In genomic region chrX:78063687-78064086, GRCh38 we compare ENCODE assay signal across 24 cellular contexts.
"Had no signal": no experiment of that assay in that cellular context is flagged by ENCODE, and none has a peak within 500 bp of the region (broad histone marks: within the 10 kb centered on the region; RNA-seq: fewer than 3 reads in every experiment).

No MANE protein-coding gene starts in this region.

- H3K36me3 Mint-ChIP-seq: activated naive CD4-positive, alpha-beta T cell treated with anti-CD3 and anti-CD28 coated beads, Interleukin-2, amount 50 U/mL, for 24 hours had no signal

- H3K4me1 Mint-ChIP-seq: naive B cell had no signal

- H3K4me3 ChIP-seq: lower lobe of right lung, mucosa of descending colon, right lobe of liver, skin epidermis, transverse colon had no signal

- H3K36me3 ChIP-seq: lower lobe of right lung, right lobe of liver, transverse colon had no signal

- H3K27me3 Mint-ChIP-seq: activated CD4-positive, alpha-beta memory T cell treated with anti-CD3 and anti-CD28 coated beads, Interleukin-2, amount 10 ng/mL, durations not matched to agents 7 days and 5 days; activated naive CD4-positive, alpha-beta T cell treated with anti-CD3 and anti-CD28 coated beads, Interleukin-2, amount 50 U/mL, for 24 hours; naive B cell had no signal

- H2AFZ ChIP-seq: parathyroid adenoma had no signal

- H3K4me3 Mint-ChIP-seq: activated CD4-positive, alpha-beta memory T cell treated with anti-CD3 and anti-CD28 coated beads, Interleukin-2, amount 10 ng/mL, durations not matched to agents 7 days and 5 days; activated naive CD4-positive, alpha-beta T cell treated with anti-CD3 and anti-CD28 coated beads, Interleukin-2, amount 50 U/mL, for 24 hours; activated T-helper 1 cell treated with anti-CD3 and anti-CD28 coated beads, Interleukin-12 subunit alpha, Interleukin-12 subunit beta, Interleukin-2, Interleukin-4 antibody, amounts not matched to agents 30 ng/mL and 10 ng/mL and 1 ng/mL, durations not matched to agents 14 hours and 24 hours and 36 hours; stimulated activated effector memory CD8-positive, alpha-beta T cell treated with anti-CD3 and anti-CD28 coated beads, Interleukin-12 subunit alpha, Interleukin-12 subunit beta, amount 100 ng/mL, for 72 hours had no signal

- H3K4me1 ChIP-seq: lower lobe of right lung, parathyroid adenoma, right lobe of liver, transverse colon had no signal

- H3K9me3 Mint-ChIP-seq: activated CD4-positive, alpha-beta memory T cell treated with anti-CD3 and anti-CD28 coated beads, Interleukin-2, amount 10 ng/mL, durations not matched to agents 7 days and 5 days; activated naive CD4-positive, alpha-beta T cell treated with anti-CD3 and anti-CD28 coated beads, Interleukin-2, amount 50 U/mL, for 24 hours; activated T-helper 1 cell treated with anti-CD3 and anti-CD28 coated beads, Interleukin-12 subunit alpha, Interleukin-12 subunit beta, Interleukin-2, Interleukin-4 antibody, amounts not matched to agents 30 ng/mL and 10 ng/mL and 1 ng/mL, durations not matched to agents 14 hours and 24 hours and 36 hours; stimulated activated effector memory CD8-positive, alpha-beta T cell treated with anti-CD3 and anti-CD28 coated beads, Interleukin-12 subunit alpha, Interleukin-12 subunit beta, amount 100 ng/mL, for 72 hours had no signal

- H3K27ac ChIP-seq: epithelial cell of prostate, lower lobe of right lung, parathyroid adenoma, right lobe of liver, transverse colon had no signal

- DNase-seq: activated CD4-positive, alpha-beta memory T cell treated with anti-CD3 and anti-CD28 coated beads, Interleukin-2, amount 10 ng/mL, durations not matched to agents 7 days and 5 days; activated CD4-positive, alpha-beta T cell treated with anti-CD3 and anti-CD28 coated beads for 48 hours; activated gamma-delta T cell treated with Interleukin-2 at 50 U/mL for 16 hours; activated T-cell treated with anti-CD3 and anti-CD28 coated beads for 4 hours; cortex of kidney; foreskin fibroblast; kidney; lower lobe of right lung; mesendoderm; mucosa of descending colon; naive B cell; nucleus accumbens; right lobe of liver; stimulated activated CD4-positive, alpha-beta T cell treated with anti-CD3 and anti-CD28 coated beads, Interleukin-1b, Interleukin-23, amount 100 ng/mL, for 48 hours; transverse colon had no signal

- FAIRE-seq: bronchial epithelial cell, kidney, urothelium cell line had no signal

- H3K9ac ChIP-seq: parathyroid adenoma had no signal

- H3K27me3 ChIP-seq: right lobe of liver, transverse colon had no signal

- H3K9me3 ChIP-seq: lower lobe of right lung, mucosa of descending colon, right lobe of liver, transverse colon had no signal

- H3K79me2 ChIP-seq: parathyroid adenoma had no signal

- H3K27ac Mint-ChIP-seq: activated CD4-positive, alpha-beta memory T cell treated with anti-CD3 and anti-CD28 coated beads, Interleukin-2, amount 10 ng/mL, durations not matched to agents 7 days and 5 days; activated T-helper 1 cell treated with anti-CD3 and anti-CD28 coated beads, Interleukin-12 subunit alpha, Interleukin-12 subunit beta, Interleukin-2, Interleukin-4 antibody, amounts not matched to agents 30 ng/mL and 10 ng/mL and 1 ng/mL, durations not matched to agents 14 hours and 24 hours and 36 hours; naive B cell; stimulated activated effector memory CD8-positive, alpha-beta T cell treated with anti-CD3 and anti-CD28 coated beads, Interleukin-12 subunit alpha, Interleukin-12 subunit beta, amount 100 ng/mL, for 72 hours had no signal

- ATAC-seq: left lobe of liver; lower lobe of right lung; mucosa of descending colon; right lobe of liver; stimulated activated effector memory CD8-positive, alpha-beta T cell treated with anti-CD3 and anti-CD28 coated beads, Interleukin-12 subunit alpha, Interleukin-12 subunit beta, amount 100 ng/mL, for 72 hours had no signal
